In genomic region chr14:63388766-63389431, GRCh38 we compare ENCODE assay signal across 8 cellular contexts.
DNase-seq lines count a peak whose midpoint lies in the region; ATAC-seq and TF ChIP-seq lines count a peak whose summit lies in the region.

No MANE protein-coding gene starts in this region.

- peaks cover under 1% of the 10 kb centered on the region for H3K4me1 Mint-ChIP-seq in activated CD4-positive, alpha-beta T cell treated with anti-CD3 and anti-CD28 coated beads for 36 hours

- DNase-seq in NCI-H1436 (lab: John Stamatoyannopoulos, UW) (peak; percentile 15), NCI-H1436 treated with DMSO at 0.1 percent for 48 hours (lab: John Stamatoyannopoulos, UW) (no peak), NCI-H2081 (lab: John Stamatoyannopoulos, UW) (peak; percentile 14 to 35), dedifferentiated amniotic fluid mesenchymal stem cell (ENCODE audit: extremely low spot score) (peak; percentile 63), lung (ENCODE audit: low spot score) (peak; percentile 56)
- peak; percentile 79 for DNase-seq in activated CD4-positive, alpha-beta T cell treated with anti-CD3 and anti-CD28 coated beads for 36 hours
- DNase-seq in stimulated activated CD8-positive, alpha-beta memory T cell treated with anti-CD3 and anti-CD28 coated beads, Interleukin-2, amount 100 ng/mL, for 48 hours (ENCODE audit: low read depth in 2 of 2): peak; percentile 34 to 41

- no peaks in the 10 kb centered on the region for H3K9me3 ChIP-seq in lung (ENCODE audit: control insufficient read depth in 2 of 2, insufficient read depth in 1 of 2, low read length in 1 of 2)

- H3K27ac ChIP-seq in lung (ENCODE audit: low read depth in 1 of 2, low read length in 1 of 2): no peak overlapping the region

- CTCF ChIA-PET in activated CD4-positive, alpha-beta T cell treated with anti-CD3 and anti-CD28 coated beads for 36 hours (lab: Charles Lee): interaction anchor here (0.6 to 1.9 kb wide), 22 partner anchors 13 to 1041 kb away, joined by 3 to 11 read pairs (median 3); partner anchors contain the start of gene PPP2R5E

- peak; percentile 66 for TF ChIP-seq CTCF in lung (IDR thresholded peaks at IDR 0.05; ENCODE audit: control extremely low read depth, extremely low read depth)

- H3K4me3 ChIP-seq in lung: no peak overlapping the region

- H3K36me3 Mint-ChIP-seq in activated CD4-positive, alpha-beta T cell treated with anti-CD3 and anti-CD28 coated beads for 36 hours (ENCODE audit: low read depth): peaks cover 33% of the 10 kb centered on the region

- POLR2A ChIA-PET in activated CD4-positive, alpha-beta T cell treated with anti-CD3 and anti-CD28 coated beads for 36 hours (lab: Charles Lee): no interaction called here

- H3K4me3 Mint-ChIP-seq in activated CD4-positive, alpha-beta T cell treated with anti-CD3 and anti-CD28 coated beads for 36 hours: no peak overlapping the region

- H3K27ac Mint-ChIP-seq in activated CD4-positive, alpha-beta T cell treated with anti-CD3 and anti-CD28 coated beads for 36 hours: no peak overlapping the region

- H3K9me3 Mint-ChIP-seq in activated CD4-positive, alpha-beta T cell treated with anti-CD3 and anti-CD28 coated beads for 36 hours (ENCODE audit: low read depth): no peaks in the 10 kb centered on the region

- intact Hi-C loops in activated CD4-positive, alpha-beta T cell treated with anti-CD3 and anti-CD28 coated beads for 36 hours (cut with DNase I, micrococcal nuclease): loop anchor here (1.0 to 5.0 kb wide), 6 partner anchors 154 to 913 kb away; partner anchors contain the start of gene PPP2R5E (in 2 of the 2)

- no peaks in the 10 kb centered on the region for H3K27me3 Mint-ChIP-seq in activated CD4-positive, alpha-beta T cell treated with anti-CD3 and anti-CD28 coated beads for 36 hours

- ATAC-seq in HG02588 (IDR thresholded peaks at IDR 0.05; ENCODE audit: unreplicated experiment) (peak; percentile 89), lung (ENCODE audit: insufficient read depth, low FRiP score) (peak; percentile 89)
- ATAC-seq in activated CD4-positive, alpha-beta T cell treated with anti-CD3 and anti-CD28 coated beads for 36 hours: peak; percentile 91

- no peaks in the 10 kb centered on the region for H3K27me3 ChIP-seq in lung (ENCODE audit: control insufficient read depth, insufficient read depth)

- 57 to 68% methylated on average over 8 of the region's 8 CpGs for WGBS in lung, 2 donors

- no peaks in the 10 kb centered on the region for H3K4me1 ChIP-seq in lung (ENCODE audit: control insufficient read depth in 2 of 2, insufficient read depth in 2 of 2, low read length in 2 of 2)

- H3K36me3 ChIP-seq in lung (ENCODE audit: control insufficient read depth in 2 of 2, insufficient read depth in 2 of 2, low read length in 2 of 2): peaks cover 17 to 18% of the 10 kb centered on the region in 2 donors
